16 cellular contexts compared by ENCODE assay signal in genomic region chr9:84354035-84354434, GRCh38. TPM values are rescaled to one million over a fixed set of nuclear protein-coding genes. Genes with fewer than 3 reads are reported as not detected.
DNase-seq lines count a peak whose midpoint lies in the region; ATAC-seq and TF ChIP-seq lines count a peak whose summit lies in the region.
"Had no signal": no experiment of that assay in that cellular context is flagged by ENCODE, and none has a peak within 500 bp of the region (broad histone marks: within the 10 kb centered on the region; RNA-seq: fewer than 3 reads in every experiment).

No MANE protein-coding gene starts in this region.

- DNase-seq in heart left ventricle (no peak), left ventricle myocardium inferior (no peak), esophagus muscularis mucosa (ENCODE audit: extremely low spot score) (peak; percentile 66), nephron progenitor cell (no peak), NCI-H524 treated with DMSO at 0.1 percent for 48 hours (lab: John Stamatoyannopoulos, UW) (no peak), osteocyte (ENCODE audit: extremely low spot score, unreplicated experiment) (no peak), PC-3 (no peak)
- DNase-seq: AML-193; CD4-positive, alpha-beta memory T cell; DMS153; DMS79; GDM1; GM23248; HCEC 1CT had no signal

- TF ChIP-seq POLR2A in heart left ventricle (IDR thresholded peaks at IDR 0.05), result no peak
- TF ChIP-seq POLR2A in esophagus muscularis mucosa (IDR thresholded peaks at IDR 0.05; ENCODE audit: low read depth), result no peak

- H3K9me2 ChIP-seq in PC-3 (replicated peaks; ENCODE audit: low read length), result no peaks in the 10 kb centered on the region

- H3K27ac Mint-ChIP-seq in nephron progenitor cell (peak overlapping the region; percentile 3), osteocyte (ENCODE audit: unreplicated experiment) (no peak overlapping the region)
- H3K27ac Mint-ChIP-seq: CD4-positive, alpha-beta memory T cell had no signal

- POLR2A ChIA-PET in PC-3 (lab: Charles Lee; ENCODE audit: unreplicated experiment), result no interaction called here

- no peak overlapping the region for H3K4me2 ChIP-seq in PC-3 (ENCODE audit: low read length)

- no peaks in the 10 kb centered on the region for H3F3A ChIP-seq in PC-3 (ENCODE audit: low read length, unreplicated experiment)

- CTCF ChIA-PET in PC-3 (lab: Charles Lee), result no interaction called here

- H2AFZ ChIP-seq in PC-3 (ENCODE audit: low read length), result no peak overlapping the region
- H2AFZ ChIP-seq: GM23248 had no signal

- 66 to 90% (median 68%) methylated on average over 1 of the region's 1 CpG for WGBS in heart left ventricle, 4 donors
- whole genome bisulfite sequencing in esophagus muscularis mucosa, result 89% methylated on average over 1 of the region's 1 CpG

- TF ChIP-seq CTCF in heart left ventricle (IDR thresholded peaks at IDR 0.05), result no peak
- TF ChIP-seq CTCF in left ventricle myocardium inferior (IDR thresholded peaks at IDR 0.05; ENCODE audit: borderline replicate concordance), result no peak
- no peak for TF ChIP-seq CTCF in esophagus muscularis mucosa (IDR thresholded peaks at IDR 0.05)
- TF ChIP-seq CTCF in nephron progenitor cell (IDR thresholded peaks at IDR 0.05), result no peak
- TF ChIP-seq CTCF in osteocyte (IDR thresholded peaks at IDR 0.05), result no peak
- TF ChIP-seq CTCF in PC-3 (conservative IDR thresholded peaks at IDR 0.05; ENCODE audit: low read depth, low read length), result no peak

- H3K27me3 Mint-ChIP-seq in nephron progenitor cell (ENCODE audit: low read depth, poor library complexity), result no peaks in the 10 kb centered on the region
- no peaks in the 10 kb centered on the region for H3K27me3 Mint-ChIP-seq in osteocyte (ENCODE audit: unreplicated experiment)

- H3K36me3 ChIP-seq in heart left ventricle (no peaks in the 10 kb centered on the region), left ventricle myocardium inferior (no peaks in the 10 kb centered on the region), esophagus muscularis mucosa (no peaks in the 10 kb centered on the region), PC-3 (ENCODE audit: low read depth, low read length) (no peaks in the 10 kb centered on the region)

- peak in 3 of 4 donors; percentile 47 to 66 (median 48) for ATAC-seq in heart left ventricle
- no peak for ATAC-seq in PC-3

- H3K4me1 Mint-ChIP-seq in nephron progenitor cell (peaks cover 6% of the 10 kb centered on the region), osteocyte (ENCODE audit: unreplicated experiment) (peaks cover 11% of the 10 kb centered on the region)
- H3K4me1 Mint-ChIP-seq: CD4-positive, alpha-beta memory T cell had no signal

- intact Hi-C loops in heart left ventricle (cut with DNase I), result no loop called here
- intact Hi-C loops in left ventricle myocardium inferior (cut with micrococcal nuclease), result no loop called here
- intact Hi-C loops in esophagus muscularis mucosa (cut with DNase I), result no loop called here
- intact Hi-C loops in PC-3 (cut with micrococcal nuclease), result no loop called here

- H3K36me3 Mint-ChIP-seq in nephron progenitor cell (ENCODE audit: low read depth) (peaks cover 2% of the 10 kb centered on the region), osteocyte (ENCODE audit: unreplicated experiment) (no peaks in the 10 kb centered on the region)
- H3K36me3 Mint-ChIP-seq: CD4-positive, alpha-beta memory T cell had no signal

- H4K20me1 ChIP-seq in PC-3 (ENCODE audit: low read length), result no peaks in the 10 kb centered on the region

- H3K9me3 ChIP-seq in heart left ventricle (peaks cover 0 to 5% (median 0%) of the 10 kb centered on the region in 12 donors), left ventricle myocardium inferior (replicated peaks) (peaks cover 2% of the 10 kb centered on the region), esophagus muscularis mucosa (no peaks in the 10 kb centered on the region), PC-3 (ENCODE audit: low read length) (no peaks in the 10 kb centered on the region)

- BruUV-seq in PC-3 (replicated peaks; lab: Mats Ljungman, UMichigan), result no TSS peak

- H3K4me1 ChIP-seq in heart left ventricle, result no peaks in the 10 kb centered on the region
- H3K4me1 ChIP-seq in left ventricle myocardium inferior, result peaks cover 6% of the 10 kb centered on the region
- no peaks in the 10 kb centered on the region for H3K4me1 ChIP-seq in esophagus muscularis mucosa
- no peaks in the 10 kb centered on the region for H3K4me1 ChIP-seq in PC-3 (ENCODE audit: insufficient read depth, low read length)

- H3K9me3 Mint-ChIP-seq in nephron progenitor cell (peaks cover 7% of the 10 kb centered on the region), osteocyte (ENCODE audit: unreplicated experiment) (no peaks in the 10 kb centered on the region)

- H3K27ac ChIP-seq in heart left ventricle (no peak overlapping the region), left ventricle myocardium inferior (replicated peaks) (no peak overlapping the region), esophagus muscularis mucosa (replicated peaks in 1 of 4) (no peak overlapping the region), PC-3 (ENCODE audit: low read length) (no peak overlapping the region)
- H3K27ac ChIP-seq: C4-2B, GM23248, HL-60 had no signal

- H3K27me3 ChIP-seq in heart left ventricle (no peaks in the 10 kb centered on the region), left ventricle myocardium inferior (ENCODE audit: low read depth) (no peaks in the 10 kb centered on the region), esophagus muscularis mucosa (no peaks in the 10 kb centered on the region), PC-3 (ENCODE audit: low read length) (no peaks in the 10 kb centered on the region)

- H3K79me2 ChIP-seq in PC-3 (ENCODE audit: low read length), result no peaks in the 10 kb centered on the region

- H3K4me3 ChIP-seq in heart left ventricle (no peak overlapping the region), left ventricle myocardium inferior (no peak overlapping the region), esophagus muscularis mucosa (no peak overlapping the region), PC-3 (ENCODE audit: low read length) (no peak overlapping the region)
- H3K4me3 ChIP-seq: GM23248 had no signal

- H3K4me3 Mint-ChIP-seq in nephron progenitor cell (no peak overlapping the region), osteocyte (ENCODE audit: unreplicated experiment) (no peak overlapping the region)
- H3K4me3 Mint-ChIP-seq: CD4-positive, alpha-beta memory T cell had no signal

- no peak for TF ChIP-seq EP300 in esophagus muscularis mucosa (IDR thresholded peaks at IDR 0.05)

- H3K9ac ChIP-seq in PC-3 (ENCODE audit: low read length), result no peak overlapping the region
- H3K9ac ChIP-seq: GM23248 had no signal

RNA-seq across cellular contexts. Expression of gene SLC28A3, which starts 13.5 kb away (rescaled TPM):
- total RNA-seq in heart left ventricle (1 to 10 TPM in 1 of 9 donors, under 1 TPM in 7, not detected in 1; 0.10 to 5.7 (median 0.22) TPM), left ventricle myocardium inferior (0.16 TPM), esophagus muscularis mucosa (under 1 TPM in 2 of 4 donors, not detected in 2; under 0.01 TPM), osteocyte (not detected in 2 replicates), PC-3 (2014; rRNA removed) (not detected in 2 replicates)
- polyA plus RNA-seq in heart left ventricle, result under 1 TPM; 0.04 TPM
- total RNA-seq: CD4-positive, alpha-beta memory T cell had no signal
- polyA plus RNA-seq: CD4-positive, alpha-beta memory T cell had no signal
